ENCODE assay signal across 24 cellular contexts in genomic region chr15:24747376-24747775, GRCh38.
"Had no signal": no experiment of that assay in that cellular context is flagged by ENCODE, and none has a peak within 500 bp of the region (broad histone marks: within the 10 kb centered on the region; RNA-seq: fewer than 3 reads in every experiment).

No MANE protein-coding gene starts in this region.

- H3K4me3 ChIP-seq: stomach, suprapubic skin, testis, thoracic aorta, thyroid gland, tibial artery, tibial nerve, transverse colon, upper lobe of left lung, upper lobe of right lung, uterus, vagina had no signal

- H3K9me3 ChIP-seq: suprapubic skin, testis, thoracic aorta, thyroid gland, transverse colon, upper lobe of right lung, uterus, vagina had no signal

- DNase-seq: stimulated activated CD4-positive, alpha-beta T cell treated with anti-CD3 and anti-CD28 coated beads, Interleukin-2, amount 100 ng/mL, for 48 hours; stimulated activated CD4-positive, alpha-beta T cell treated with anti-CD3 and anti-CD28 coated beads, Interleukin-4, amount 100 ng/mL, for 1 hour; stimulated activated CD4-positive, alpha-beta T cell treated with anti-CD3 and anti-CD28 coated beads, Interleukin-4, amount 100 ng/mL, for 24 hours; stimulated activated CD4-positive, alpha-beta T cell treated with anti-CD3 and anti-CD28 coated beads, Interleukin-4, amount 100 ng/mL, for 4 hours; stimulated activated CD8-positive, alpha-beta memory T cell treated with anti-CD3 and anti-CD28 coated beads, Interleukin-4, amount 100 ng/mL, for 48 hours; stimulated activated naive B cell treated with anti-CD40 and anti-IgM and Interleukin-4, amounts not matched to agents 10 μg/mL and 1 μg/mL and 100 μg/mL, for 72 hours; stimulated activated naive CD4-positive, alpha-beta T cell; stimulated activated naive CD4-positive, alpha-beta T cell treated with Interleukin-2 at 50 U/mL for 16 hours; stimulated activated naive CD8-positive, alpha-beta T cell treated with anti-CD3 and anti-CD28 coated beads, Interleukin-15, amount 100 ng/mL, for 72 hours; stimulated activated naive CD8-positive, alpha-beta T cell treated with anti-CD3 and anti-CD28 coated beads, Interleukin-15, Interleukin-2, amounts not matched to agents 100 U/mL and 50 U/mL, for 24 hours; stomach; substantia nigra; testis; thyroid gland; tibial artery; transverse colon; trophoblast cell; upper lobe of right lung; uterus had no signal

- H3K36me3 ChIP-seq: stomach, suprapubic skin, thoracic aorta, thyroid gland, tibial artery, tibial nerve, transverse colon, upper lobe of left lung, upper lobe of right lung, uterus, vagina had no signal

- H3K4me1 ChIP-seq: stomach, suprapubic skin, testis, tibial artery, tibial nerve, transverse colon, upper lobe of left lung, upper lobe of right lung, uterus, vagina had no signal

- H3K27ac ChIP-seq: stomach, suprapubic skin, testis, thoracic aorta, tibial artery, tibial nerve, transverse colon, upper lobe of left lung, upper lobe of right lung, uterus, vagina had no signal

- H3K27me3 ChIP-seq: suprapubic skin, testis, thyroid gland, tibial nerve, transverse colon, upper lobe of left lung, uterus, vagina had no signal
